Comparison of ENCODE assay signal across 9 cellular contexts in the genomic region with DNA sequence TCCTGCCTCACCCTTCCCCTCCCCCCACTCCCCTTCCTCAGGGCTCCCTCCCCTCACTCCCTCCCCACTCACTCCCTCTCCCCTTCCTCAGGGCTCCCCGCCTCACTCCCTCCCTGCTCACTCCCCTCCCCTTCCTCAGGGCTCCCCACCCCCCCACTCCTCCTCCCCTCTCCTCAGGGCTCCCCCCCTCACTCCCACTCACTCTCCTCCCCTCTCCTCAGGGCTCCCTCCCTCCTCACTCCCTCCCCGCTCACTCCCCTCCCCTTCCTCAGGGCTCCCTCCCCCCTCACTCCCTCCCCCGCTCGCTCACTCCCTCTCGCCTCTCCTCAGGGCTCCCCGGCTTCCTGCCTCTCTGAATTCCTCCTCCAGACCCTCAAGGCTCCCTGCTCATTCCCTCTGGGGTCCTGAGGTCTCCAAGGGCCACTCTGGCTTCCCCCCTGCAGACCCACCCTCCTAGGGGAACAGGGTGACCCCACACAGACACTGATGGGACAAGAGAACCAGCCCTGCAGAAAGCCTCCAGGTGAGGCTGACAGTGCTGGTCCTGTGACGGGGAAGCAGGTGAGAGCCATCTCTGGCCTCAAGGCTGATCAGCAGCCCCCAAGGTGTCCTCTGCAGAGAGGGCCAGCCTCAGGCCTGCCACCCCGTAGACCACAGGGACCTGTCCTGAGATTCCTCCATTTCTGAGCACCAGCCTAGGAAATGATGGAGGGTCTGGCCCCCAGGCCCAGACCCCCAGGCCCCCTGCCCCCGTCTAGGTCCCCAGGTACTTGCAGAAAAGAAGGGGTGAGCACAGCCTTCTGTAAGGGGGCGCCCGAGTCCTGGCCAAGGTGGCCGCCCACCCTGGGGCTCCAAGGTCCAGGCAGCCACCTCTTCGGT. TPM values are rescaled to one million over a fixed set of nuclear protein-coding genes. Genes with fewer than 3 reads are reported as not detected.
DNase-seq lines count a peak whose midpoint lies in the region; ATAC-seq lines count a peak whose summit lies in the region.
"Had no signal": no experiment of that assay in that cellular context is flagged by ENCODE, and none has a peak within 500 bp of the region (broad histone marks: within the 10 kb centered on the region; RNA-seq: fewer than 3 reads in every experiment).

No MANE protein-coding gene starts in this region.

- ATAC-seq in HG03175 (IDR thresholded peaks at IDR 0.05; ENCODE audit: unreplicated experiment) (no peak), esophagus mucosa (no peak)
- ATAC-seq: heart left ventricle had no signal

- peaks cover 6% of the 10 kb centered on the region for H3K9me3 Mint-ChIP-seq in activated naive CD4-positive, alpha-beta T cell treated with anti-CD3 and anti-CD28 coated beads, Interleukin-2, amount 10 ng/mL, durations not matched to agents 7 days and 5 days
- no peaks in the 10 kb centered on the region for H3K9me3 Mint-ChIP-seq in activated T-helper 2 cell treated with anti-CD3 and anti-CD28 coated beads, Interferon-gamma antibody, Interleukin-2, Interleukin-4, amounts not matched to agents 10 μg/mL and 5 μg/mL and 100 μg/mL, durations not matched to agents 14 hours and 24 hours and 36 hours

- no peaks in the 10 kb centered on the region for H3K27me3 Mint-ChIP-seq in activated naive CD4-positive, alpha-beta T cell treated with anti-CD3 and anti-CD28 coated beads, Interleukin-2, amount 10 ng/mL, durations not matched to agents 7 days and 5 days
- H3K27me3 Mint-ChIP-seq in activated T-helper 2 cell treated with anti-CD3 and anti-CD28 coated beads, Interferon-gamma antibody, Interleukin-2, Interleukin-4, amounts not matched to agents 10 μg/mL and 5 μg/mL and 100 μg/mL, durations not matched to agents 14 hours and 24 hours and 36 hours (ENCODE audit: low read depth) = no peaks in the 10 kb centered on the region

- CTCF ChIA-PET in activated naive CD4-positive, alpha-beta T cell treated with anti-CD3 and anti-CD28 coated beads, Interleukin-2, amount 10 ng/mL, durations not matched to agents 7 days and 5 days (lab: Charles Lee) = interaction anchor here (0.9 to 1.0 kb wide), 2 partner anchors 14 to 213 kb away, joined by 3 read pairs; no protein-coding TSS in a partner anchor

- peak overlapping the region; percentile 76 for H3K27ac Mint-ChIP-seq in activated naive CD4-positive, alpha-beta T cell treated with anti-CD3 and anti-CD28 coated beads, Interleukin-2, amount 10 ng/mL, durations not matched to agents 7 days and 5 days
- peak overlapping the region; percentile 75 for H3K27ac Mint-ChIP-seq in activated T-helper 2 cell treated with anti-CD3 and anti-CD28 coated beads, Interferon-gamma antibody, Interleukin-2, Interleukin-4, amounts not matched to agents 10 μg/mL and 5 μg/mL and 100 μg/mL, durations not matched to agents 14 hours and 24 hours and 36 hours

- DNase-seq in activated naive CD4-positive, alpha-beta T cell treated with anti-CD3 and anti-CD28 coated beads, Interleukin-2, amount 10 ng/mL, durations not matched to agents 7 days and 5 days = peak; percentile 67
- no peak for DNase-seq in activated naive CD4-positive, alpha-beta T cell treated with Interleukin-2 at 50 U/mL for 16 hours
- DNase-seq in NCI-H510A treated with DMSO at 0.1 percent for 48 hours (lab: John Stamatoyannopoulos, UW) (peak; percentile 78), retina (peak; percentile 61), GM03348 (ENCODE audit: low spot score) (no peak)
- DNase-seq in activated T-helper 2 cell treated with anti-CD3 and anti-CD28 coated beads, Interferon-gamma antibody, Interleukin-2, Interleukin-4, amounts not matched to agents 10 μg/mL and 5 μg/mL and 100 μg/mL, durations not matched to agents 14 hours and 24 hours and 36 hours (ENCODE audit: low spot score) = no peak

- H3K4me1 Mint-ChIP-seq in activated naive CD4-positive, alpha-beta T cell treated with anti-CD3 and anti-CD28 coated beads, Interleukin-2, amount 10 ng/mL, durations not matched to agents 7 days and 5 days = peaks cover 45% of the 10 kb centered on the region
- peaks cover 24% of the 10 kb centered on the region for H3K4me1 Mint-ChIP-seq in activated T-helper 2 cell treated with anti-CD3 and anti-CD28 coated beads, Interferon-gamma antibody, Interleukin-2, Interleukin-4, amounts not matched to agents 10 μg/mL and 5 μg/mL and 100 μg/mL, durations not matched to agents 14 hours and 24 hours and 36 hours (ENCODE audit: low read depth)

- no peaks in the 10 kb centered on the region for H3K36me3 Mint-ChIP-seq in activated naive CD4-positive, alpha-beta T cell treated with anti-CD3 and anti-CD28 coated beads, Interleukin-2, amount 10 ng/mL, durations not matched to agents 7 days and 5 days
- no peaks in the 10 kb centered on the region for H3K36me3 Mint-ChIP-seq in activated T-helper 2 cell treated with anti-CD3 and anti-CD28 coated beads, Interferon-gamma antibody, Interleukin-2, Interleukin-4, amounts not matched to agents 10 μg/mL and 5 μg/mL and 100 μg/mL, durations not matched to agents 14 hours and 24 hours and 36 hours (ENCODE audit: low read depth)

- peak overlapping the region; percentile 33 for H3K4me3 Mint-ChIP-seq in activated naive CD4-positive, alpha-beta T cell treated with anti-CD3 and anti-CD28 coated beads, Interleukin-2, amount 10 ng/mL, durations not matched to agents 7 days and 5 days
- no peak overlapping the region for H3K4me3 Mint-ChIP-seq in activated T-helper 2 cell treated with anti-CD3 and anti-CD28 coated beads, Interferon-gamma antibody, Interleukin-2, Interleukin-4, amounts not matched to agents 10 μg/mL and 5 μg/mL and 100 μg/mL, durations not matched to agents 14 hours and 24 hours and 36 hours (ENCODE audit: low read depth)

- intact Hi-C loops in activated T-helper 2 cell treated with anti-CD3 and anti-CD28 coated beads, Interferon-gamma antibody, Interleukin-2, Interleukin-4, amounts not matched to agents 10 μg/mL and 5 μg/mL and 100 μg/mL, durations not matched to agents 14 hours and 24 hours and 36 hours (cut with micrococcal nuclease) = no loop called here

RNA-seq across cellular contexts. Expression of a gene that starts 47.2 kb away (rescaled TPM):
- 3.8 TPM in 2 replicates for total RNA-seq in activated T-helper 2 cell treated with anti-CD3 and anti-CD28 coated beads, Interferon-gamma antibody, Interleukin-2, Interleukin-4, amounts not matched to agents 10 μg/mL and 5 μg/mL and 100 μg/mL, durations not matched to agents 14 hours and 24 hours and 36 hours
- total RNA-seq in esophagus mucosa = 14.6 TPM

Comparison
In these comparisons a context has a peak if more than half of its experiments do, and no peak if none do; other contexts are left out.
1. DNase-seq: peak in activated naive CD4-positive, alpha-beta T cell treated with anti-CD3 and anti-CD28 coated beads, Interleukin-2, amount 10 ng/mL, durations not matched to agents 7 days and 5 days (single experiment), NCI-H510A treated with DMSO at 0.1 percent for 48 hours (single experiment) and retina (single experiment); none in activated naive CD4-positive, alpha-beta T cell treated with Interleukin-2 at 50 U/mL for 16 hours (single experiment), activated T-helper 2 cell treated with anti-CD3 and anti-CD28 coated beads, Interferon-gamma antibody, Interleukin-2, Interleukin-4, amounts not matched to agents 10 μg/mL and 5 μg/mL and 100 μg/mL, durations not matched to agents 14 hours and 24 hours and 36 hours (single experiment) and GM03348 (single experiment).